Comparison of ENCODE assay signal across 9 cellular contexts in the genomic region with DNA sequence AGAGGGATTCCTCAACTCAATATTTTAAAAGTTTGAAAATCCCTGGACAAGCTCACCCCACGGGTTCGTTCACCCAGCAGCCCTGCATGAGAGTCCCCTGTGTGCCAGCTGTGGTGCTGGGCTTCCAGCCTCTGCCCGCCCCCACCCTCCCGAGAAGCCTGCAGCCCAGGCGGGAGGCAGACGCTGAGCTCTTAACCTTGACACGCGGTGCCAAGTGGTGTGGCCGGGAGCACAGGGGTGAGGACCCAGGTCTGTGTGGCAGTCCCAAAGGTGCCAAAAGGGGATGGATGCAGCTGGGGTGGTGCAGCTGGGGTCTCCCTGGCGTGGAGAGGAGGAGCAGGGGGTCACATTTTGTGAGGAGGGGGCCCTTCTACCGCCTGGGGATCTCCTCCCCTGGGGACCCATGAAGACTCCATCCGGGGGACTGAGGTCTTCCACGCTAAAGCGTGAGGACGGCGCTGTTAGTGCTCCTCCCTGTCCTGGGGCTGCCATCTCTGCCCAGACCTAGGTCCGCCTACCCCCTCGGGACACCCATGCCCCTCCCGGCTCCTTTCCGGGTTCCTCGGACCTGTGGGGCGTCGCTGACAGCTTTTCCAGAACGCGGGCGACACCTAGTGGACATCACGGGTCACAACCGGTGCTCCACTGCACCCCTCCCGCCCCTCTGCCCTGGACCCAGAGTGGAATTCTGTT. TPM values are rescaled to one million over a fixed set of nuclear protein-coding genes. Genes with fewer than 3 reads are reported as not detected.
A peak's percentile ranks its signal among the peaks of the same experiment; 100 is the strongest.
DNase-seq lines count a peak whose midpoint lies in the region; ATAC-seq and TF ChIP-seq lines count a peak whose summit lies in the region.
"Had no signal": no experiment of that assay in that cellular context is flagged by ENCODE, and none has a peak within 500 bp of the region (broad histone marks: within the 10 kb centered on the region; RNA-seq: fewer than 3 reads in every experiment).

No MANE protein-coding gene starts in this region.

- H3K4me3 ChIP-seq in choroid plexus epithelial cell (ENCODE audit: low read depth, low read length): peak overlapping the region; percentile 37

- ATAC-seq in HG02938 (IDR thresholded peaks at IDR 0.05; ENCODE audit: unreplicated experiment) (peak; percentile 51), left colon (peak; percentile 95), GM18873 (IDR thresholded peaks at IDR 0.05; ENCODE audit: low FRiP score, unreplicated experiment) (no peak)

- peak; percentile 67 for DNase-seq in DMS153 treated with DMSO at 0.1 percent for 48 hours (lab: John Stamatoyannopoulos, UW; ENCODE audit: unreplicated experiment)
- DNase-seq in NCI-H226: peak; percentile 45
- DNase-seq in activated CD4-positive, alpha-beta T cell treated with anti-CD3 and anti-CD28 coated beads for 4 hours: peak; percentile 79 to 80
- peak; percentile 65 for DNase-seq in choroid plexus epithelial cell (ENCODE audit: low read depth)
- peak; percentile 83 to 85 for DNase-seq in left colon
- peak; percentile 53 to 67 for DNase-seq in stimulated activated CD4-positive, alpha-beta T cell treated with anti-CD3 and anti-CD28 coated beads, Interleukin-1b, Interleukin-23, amount 100 ng/mL, for 1 hour (ENCODE audit: low read depth in 2 of 2)

- peak; percentile 91 for TF ChIP-seq CTCF in choroid plexus epithelial cell (conservative IDR thresholded peaks at IDR 0.05; ENCODE audit: low read depth, low read length)

- intact Hi-C loops in left colon (cut with DNase I, micrococcal nuclease): loop anchor here in 1 of 2 donors (5.0 to 10.0 kb wide), 2 partner anchors 47 to 235 kb away; no protein-coding TSS in a partner anchor

RNA-seq across cellular contexts. Expression of a gene that starts 12.9 kb away (rescaled TPM):
- total RNA-seq in left colon: under 1 TPM in 1 of 2 donors, not detected in 1; 0.11 TPM
- total RNA-seq: subcutaneous adipose tissue had no signal

RNA-seq across cellular contexts. Expression of a gene that starts 32.7 kb away (rescaled TPM):
- under 1 TPM in 1 of 2 donors, not detected in 1; 0.31 TPM for total RNA-seq in left colon

RNA-seq across cellular contexts. Expression of a gene that starts 33.8 kb away (rescaled TPM):
- total RNA-seq in left colon: 1 to 10 TPM; 4.2 to 4.3 TPM

RNA-seq across cellular contexts. Expression of a gene that starts 34.3 kb away (rescaled TPM):
- under 1 TPM in 1 of 2 donors, not detected in 1; 0.28 TPM for total RNA-seq in left colon
- total RNA-seq: subcutaneous adipose tissue had no signal
